ENCODE assay signal across 19 cellular contexts in genomic region chr14:33734387-33734786, GRCh38.
"Had no signal": no experiment of that assay in that cellular context is flagged by ENCODE, and none has a peak within 500 bp of the region (broad histone marks: within the 10 kb centered on the region; RNA-seq: fewer than 3 reads in every experiment).

No MANE protein-coding gene starts in this region.

- H3K9me3 Mint-ChIP-seq: stimulated activated effector memory CD8-positive, alpha-beta T cell treated with anti-CD3 and anti-CD28 coated beads, Interleukin-12 subunit alpha, Interleukin-12 subunit beta, amount 100 ng/mL, for 72 hours had no signal

- H3K27ac ChIP-seq: esophagus squamous epithelium, heart right ventricle, pancreas, upper lobe of right lung had no signal

- DNase-seq: activated CD4-positive, alpha-beta T cell treated with anti-CD3 and anti-CD28 coated beads, Interleukin-2, amount 50 U/mL, for 1 hour; activated CD4-positive, CD25-positive, alpha-beta regulatory T cell; activated CD8-positive, alpha-beta memory T cell treated with anti-CD3 and anti-CD28 coated beads for 24 hours; activated CD8-positive, alpha-beta memory T cell treated with anti-CD3 and anti-CD28 coated beads, Interleukin-2, amount 50 U/mL, for 48 hours; activated naive CD4-positive, alpha-beta T cell treated with anti-CD3 and anti-CD28 coated beads for 36 hours; cerebellar nuclear complex; effector memory CD4-positive, alpha-beta T cell; esophagus squamous epithelium; heart right ventricle; left cardiac atrium; mesendoderm; naive thymus-derived CD4-positive, alpha-beta T cell; pancreas; stimulated activated CD4-positive, alpha-beta T cell treated with anti-CD3 and anti-CD28 coated beads, Interleukin-4, amount 100 ng/mL, for 24 hours; SW 1271; upper lobe of right lung had no signal

- H3K9me3 ChIP-seq: esophagus squamous epithelium, heart right ventricle, pancreas, upper lobe of right lung had no signal

- H3K4me1 Mint-ChIP-seq: stimulated activated effector memory CD8-positive, alpha-beta T cell treated with anti-CD3 and anti-CD28 coated beads, Interleukin-12 subunit alpha, Interleukin-12 subunit beta, amount 100 ng/mL, for 72 hours had no signal

- H3K27ac Mint-ChIP-seq: activated naive CD4-positive, alpha-beta T cell treated with anti-CD3 and anti-CD28 coated beads for 36 hours; naive thymus-derived CD4-positive, alpha-beta T cell; stimulated activated effector memory CD8-positive, alpha-beta T cell treated with anti-CD3 and anti-CD28 coated beads, Interleukin-12 subunit alpha, Interleukin-12 subunit beta, amount 100 ng/mL, for 72 hours had no signal

- H3K4me3 ChIP-seq: esophagus squamous epithelium, heart right ventricle, pancreas, smooth muscle cell, upper lobe of right lung had no signal

- H3K27me3 ChIP-seq: esophagus squamous epithelium, heart right ventricle, pancreas, upper lobe of right lung had no signal

- H3K4me3 Mint-ChIP-seq: activated naive CD4-positive, alpha-beta T cell treated with anti-CD3 and anti-CD28 coated beads for 36 hours; stimulated activated effector memory CD8-positive, alpha-beta T cell treated with anti-CD3 and anti-CD28 coated beads, Interleukin-12 subunit alpha, Interleukin-12 subunit beta, amount 100 ng/mL, for 72 hours had no signal

- H3K4me1 ChIP-seq: esophagus squamous epithelium, heart right ventricle, pancreas, upper lobe of right lung had no signal

- H3K27me3 Mint-ChIP-seq: naive thymus-derived CD4-positive, alpha-beta T cell had no signal

- H3K4me2 ChIP-seq: smooth muscle cell had no signal

- ATAC-seq: heart right ventricle; left cardiac atrium; naive thymus-derived CD4-positive, alpha-beta T cell; pancreas; sciatic nerve; stimulated activated effector memory CD8-positive, alpha-beta T cell treated with anti-CD3 and anti-CD28 coated beads, Interleukin-12 subunit alpha, Interleukin-12 subunit beta, amount 100 ng/mL, for 72 hours; upper lobe of right lung had no signal

- H3K36me3 Mint-ChIP-seq: naive thymus-derived CD4-positive, alpha-beta T cell; stimulated activated effector memory CD8-positive, alpha-beta T cell treated with anti-CD3 and anti-CD28 coated beads, Interleukin-12 subunit alpha, Interleukin-12 subunit beta, amount 100 ng/mL, for 72 hours had no signal

- H3K36me3 ChIP-seq: esophagus squamous epithelium, heart right ventricle, pancreas, upper lobe of right lung had no signal
